Comparison of ENCODE assay signal across 9 cellular contexts in the genomic region with DNA sequence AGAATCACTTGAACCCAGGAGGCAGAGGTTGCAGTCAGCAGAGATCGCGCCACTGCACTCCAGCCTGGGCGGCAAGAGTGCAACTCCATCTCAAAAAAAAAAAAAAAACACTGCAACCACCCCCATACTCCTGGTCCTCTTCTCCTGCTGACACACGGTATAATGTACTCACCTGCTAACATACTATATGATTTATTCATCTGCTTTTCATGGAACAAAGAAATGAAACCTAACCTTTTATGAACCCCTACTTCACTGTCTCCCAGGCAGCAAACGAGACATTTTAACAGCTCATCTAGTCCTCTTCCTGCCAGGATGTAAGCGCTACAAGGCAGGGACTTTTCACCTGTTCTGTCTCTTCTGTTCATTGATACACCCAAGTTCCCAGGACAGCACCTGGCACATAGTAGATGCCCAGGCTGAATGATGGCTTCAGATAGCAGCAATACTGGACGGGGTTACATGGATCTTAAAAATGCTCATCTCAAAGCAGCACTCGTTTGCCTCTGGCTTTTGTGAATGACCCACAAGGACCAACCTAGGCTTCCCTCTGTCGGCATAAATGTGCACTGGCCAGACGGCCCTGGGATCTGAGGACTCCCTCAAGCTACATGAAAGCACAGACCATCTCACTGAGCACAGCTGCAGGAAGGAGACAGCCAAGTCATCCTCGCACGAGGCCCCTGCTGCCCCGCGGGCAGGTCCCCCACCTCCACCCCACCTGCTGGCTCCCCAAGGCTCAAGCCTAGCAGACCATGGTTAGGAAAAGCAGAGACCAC. TPM values are rescaled to one million over a fixed set of nuclear protein-coding genes. Genes with fewer than 3 reads are reported as not detected.
DNase-seq lines count a peak whose midpoint lies in the region; ATAC-seq and TF ChIP-seq lines count a peak whose summit lies in the region.
"Had no signal": no experiment of that assay in that cellular context is flagged by ENCODE, and none has a peak within 500 bp of the region (broad histone marks: within the 10 kb centered on the region; RNA-seq: fewer than 3 reads in every experiment).

No MANE protein-coding gene starts in this region.

- no peaks in the 10 kb centered on the region for H3K4me1 ChIP-seq in DND-41 (ENCODE audit: insufficient read depth, low read length)
- H3K4me1 ChIP-seq in naive thymus-derived CD4-positive, alpha-beta T cell (ENCODE audit: control insufficient read depth in 2 of 2, insufficient read depth in 2 of 2, low read length in 2 of 2): peaks cover 0 to 5% of the 10 kb centered on the region in 2 donors
- H3K4me1 ChIP-seq in hepatocyte (ENCODE audit: insufficient read depth): peaks cover 3% of the 10 kb centered on the region
- H3K4me1 ChIP-seq: body of pancreas had no signal

- H3K9me3 Mint-ChIP-seq in naive thymus-derived CD4-positive, alpha-beta T cell: peaks cover 0 to 2% (median 0%) of the 10 kb centered on the region in 11 donors

- H3K4me1 Mint-ChIP-seq in naive thymus-derived CD4-positive, alpha-beta T cell: peaks cover 7 to 20% (median 13%) of the 10 kb centered on the region in 7 donors

- 89% methylated on average over 14 of the region's 14 CpGs for WGBS in hepatocyte (ENCODE audit: low lambda C conversion rate, missing lambda C conversion rate)

- no peaks in the 10 kb centered on the region for H3K9me3 ChIP-seq in DND-41 (ENCODE audit: insufficient read depth, low read length, severe bottlenecking)
- H3K9me3 ChIP-seq in naive thymus-derived CD4-positive, alpha-beta T cell (ENCODE audit: control insufficient read depth in 2 of 3, low read length in 3 of 3): no peaks in the 10 kb centered on the region
- no peaks in the 10 kb centered on the region for H3K9me3 ChIP-seq in hepatocyte (ENCODE audit: low read depth)
- H3K9me3 ChIP-seq: body of pancreas had no signal

- no peak overlapping the region for H3K9ac ChIP-seq in DND-41 (ENCODE audit: low read depth, low read length)

- TF ChIP-seq CTCF in DND-41 (IDR thresholded peaks at IDR 0.05; ENCODE audit: borderline replicate concordance, extremely low read depth, low read length, poor library complexity, severe bottlenecking) (no peak), dorsolateral prefrontal cortex (IDR thresholded peaks at IDR 0.05 in 54 of 56, conservative IDR thresholded peaks at IDR 0.05 in 2 of 56; ENCODE audit: low read depth in 1 of 56, partially characterized antibody in 56 of 56) (peak in 39 of 56 donors; percentile 11 to 54 (median 29)), hepatocyte (IDR thresholded peaks at IDR 0.05; ENCODE audit: poor library complexity) (no peak)

- H3K27ac ChIP-seq in DND-41 (ENCODE audit: low read length) (no peak overlapping the region), dorsolateral prefrontal cortex (peak overlapping the region in 1 of 59 donors; percentile 9), hepatocyte (no peak overlapping the region)
- H3K27ac ChIP-seq in naive thymus-derived CD4-positive, alpha-beta T cell (ENCODE audit: low read depth, low read length): no peak overlapping the region
- H3K27ac ChIP-seq: body of pancreas had no signal

- peaks cover 57% of the 10 kb centered on the region; the same call in 1 of the 2 replicates for H4K20me1 ChIP-seq in DND-41 (ENCODE audit: insufficient read depth, low read length)
- no peaks in the 10 kb centered on the region for H4K20me1 ChIP-seq in hepatocyte (ENCODE audit: insufficient read depth, poor library complexity, severe bottlenecking)

- peak overlapping the region in 4 of 10 donors; percentile 5 to 69 (median 10) for H3K4me3 Mint-ChIP-seq in naive thymus-derived CD4-positive, alpha-beta T cell

- ATAC-seq in DND-41 (ENCODE audit: insufficient read depth, low read depth) (no peak), HG02852 (IDR thresholded peaks at IDR 0.05; ENCODE audit: unreplicated experiment) (no peak), GM21717 (IDR thresholded peaks at IDR 0.05; ENCODE audit: unreplicated experiment) (no peak)
- peak; percentile 32 for ATAC-seq in naive thymus-derived CD4-positive, alpha-beta T cell
- ATAC-seq: body of pancreas had no signal

- H3K27me3 ChIP-seq in DND-41 (ENCODE audit: insufficient read depth, low read length, poor library complexity): no peaks in the 10 kb centered on the region
- no peaks in the 10 kb centered on the region for H3K27me3 ChIP-seq in dorsolateral prefrontal cortex
- H3K27me3 ChIP-seq in naive thymus-derived CD4-positive, alpha-beta T cell (ENCODE audit: control insufficient read depth in 2 of 2, insufficient read depth in 2 of 2, low read length in 2 of 2): no peaks in the 10 kb centered on the region
- no peaks in the 10 kb centered on the region for H3K27me3 ChIP-seq in hepatocyte
- H3K27me3 ChIP-seq: body of pancreas had no signal

- intact Hi-C loops in dorsolateral prefrontal cortex (cut with DNase I): loop anchor here (10.0 kb wide), 1 partner anchor 496 kb away; no protein-coding TSS in a partner anchor
- intact Hi-C loops in naive thymus-derived CD4-positive, alpha-beta T cell (cut with micrococcal nuclease): no loop called here

- peaks cover 0 to 22% (median 17%) of the 10 kb centered on the region in 5 donors for H3K36me3 Mint-ChIP-seq in naive thymus-derived CD4-positive, alpha-beta T cell

- POLR2A ChIA-PET in naive thymus-derived CD4-positive, alpha-beta T cell (lab: Charles Lee): no interaction called here

- no peak overlapping the region for H2AFZ ChIP-seq in DND-41 (ENCODE audit: low read depth, low read length)
- H2AFZ ChIP-seq in hepatocyte: no peak overlapping the region

- peaks cover 4% of the 10 kb centered on the region; the same call in 1 of the 2 replicates for H3K36me3 ChIP-seq in DND-41 (ENCODE audit: insufficient read depth, low read length)
- H3K36me3 ChIP-seq in naive thymus-derived CD4-positive, alpha-beta T cell (ENCODE audit: control insufficient read depth in 2 of 3, insufficient read depth in 3 of 3, low read length in 3 of 3): no peaks in the 10 kb centered on the region
- H3K36me3 ChIP-seq in hepatocyte (replicated peaks; ENCODE audit: insufficient read depth, low read depth): no peaks in the 10 kb centered on the region

- H3K4me2 ChIP-seq in DND-41 (ENCODE audit: insufficient read depth, low read length): no peak overlapping the region
- H3K4me2 ChIP-seq in hepatocyte: no peak overlapping the region

- DNase-seq in DND-41 (peak; percentile 2), NCI-H146 (lab: John Stamatoyannopoulos, UW) (peak; percentile 21), dorsolateral prefrontal cortex (peak in 4 of 10 donors; percentile 11 to 33 (median 26)), COR-L47 (lab: John Stamatoyannopoulos, UW) (no peak), hepatocyte (ENCODE audit: low spot score) (no peak)
- peak in 1 of 9 donors; percentile 20 for DNase-seq in naive thymus-derived CD4-positive, alpha-beta T cell

- CTCF ChIA-PET in naive thymus-derived CD4-positive, alpha-beta T cell (lab: Charles Lee): interaction anchor here (0.6 kb wide), 1 partner anchor 12 kb away, joined by 3 read pairs; no protein-coding TSS in a partner anchor

- peak overlapping the region in 7 of 9 donors; percentile 0 to 63 (median 22) for H3K27ac Mint-ChIP-seq in naive thymus-derived CD4-positive, alpha-beta T cell

- H3K27me3 Mint-ChIP-seq in naive thymus-derived CD4-positive, alpha-beta T cell: no peaks in the 10 kb centered on the region

- H3K79me2 ChIP-seq in DND-41 (ENCODE audit: insufficient read depth, low read length) (peaks cover 8% of the 10 kb centered on the region; the same call in 1 of the 2 replicates), hepatocyte (peaks cover 42% of the 10 kb centered on the region)

- H3K4me3 ChIP-seq in DND-41 (ENCODE audit: low read depth in 1 of 2, low read length in 2 of 2): no peak overlapping the region
- H3K4me3 ChIP-seq in dorsolateral prefrontal cortex: no peak overlapping the region
- no peak overlapping the region for H3K4me3 ChIP-seq in naive thymus-derived CD4-positive, alpha-beta T cell (ENCODE audit: low read length)
- no peak overlapping the region for H3K4me3 ChIP-seq in hepatocyte
- H3K4me3 ChIP-seq: body of pancreas had no signal

- no peaks in the 10 kb centered on the region for H3K9me2 ChIP-seq in hepatocyte (replicated peaks; ENCODE audit: insufficient read depth)

RNA-seq across cellular contexts. Expression of a gene that starts 20.3 kb away (rescaled TPM):
- total RNA-seq in dorsolateral prefrontal cortex: 10 to 100 TPM in 110 of 120 experiments, 1 to 10 TPM in 10; 7.2 to 19.3 (median 13.0) TPM
- total RNA-seq in naive thymus-derived CD4-positive, alpha-beta T cell: 10 to 100 TPM in 1 of 5 experiments, 1 to 10 TPM in 4; 4.1 to 11.7 (median 9.1) TPM
- 1 to 10 TPM; 4.5 to 7.2 TPM for polyA plus RNA-seq in naive thymus-derived CD4-positive, alpha-beta T cell
- total RNA-seq in hepatocyte: 22.3 and 25.6 TPM in 2 replicates
- 15.8 and 20.9 TPM in 2 replicates for polyA plus RNA-seq in hepatocyte

Comparison
In these comparisons a context has a peak if more than half of its experiments do, and no peak if none do; other contexts are left out.
1. DNase-seq: peak in DND-41 (single experiment) and NCI-H146 (single experiment); none in COR-L47 (single experiment) and hepatocyte (single experiment).
2. CTCF ChIP-seq: peak in dorsolateral prefrontal cortex (39 of 56); none in DND-41 (single experiment) and hepatocyte (single experiment).
3. intact Hi-C loops: an anchor here in dorsolateral prefrontal cortex (10.0 kb wide); none called in naive thymus-derived CD4-positive, alpha-beta T cell.